ENCODE assay signal across 1 cellular context in genomic region chr2:240133401-240133800, GRCh38.
TF ChIP-seq lines count a peak whose summit lies in the region.

No MANE protein-coding gene starts in this region.

TF ChIP-seq in endothelial cell of umbilical vein, 7 proteins besides CTCF, POLR2A, EP300 and RAD21:
- TF ChIP-seq GATA2 (IDR thresholded peaks at IDR 0.05; ENCODE audit: insufficient read depth, insufficient read length, low read depth, low read length) (no peak), MYC (IDR thresholded peaks at IDR 0.05; ENCODE audit: low read depth, low read length) (no peak), MAX (IDR thresholded peaks at IDR 0.05; ENCODE audit: insufficient read depth, insufficient read length) (no peak), FOS (IDR thresholded peaks at IDR 0.05; ENCODE audit: borderline replicate concordance, insufficient read depth, low read length) (no peak), JUN (IDR thresholded peaks at IDR 0.05; ENCODE audit: borderline replicate concordance, insufficient read depth, insufficient read length, low read depth) (no peak), EZH2 (IDR thresholded peaks at IDR 0.05; ENCODE audit: borderline replicate concordance, low read depth, low read length, severe bottlenecking) (no peak), POLR2AphosphoS5 (IDR thresholded peaks at IDR 0.05; ENCODE audit: insufficient read depth, low read depth, low read length) (no peak)
